11 cellular contexts compared by ENCODE assay signal in the genomic region with DNA sequence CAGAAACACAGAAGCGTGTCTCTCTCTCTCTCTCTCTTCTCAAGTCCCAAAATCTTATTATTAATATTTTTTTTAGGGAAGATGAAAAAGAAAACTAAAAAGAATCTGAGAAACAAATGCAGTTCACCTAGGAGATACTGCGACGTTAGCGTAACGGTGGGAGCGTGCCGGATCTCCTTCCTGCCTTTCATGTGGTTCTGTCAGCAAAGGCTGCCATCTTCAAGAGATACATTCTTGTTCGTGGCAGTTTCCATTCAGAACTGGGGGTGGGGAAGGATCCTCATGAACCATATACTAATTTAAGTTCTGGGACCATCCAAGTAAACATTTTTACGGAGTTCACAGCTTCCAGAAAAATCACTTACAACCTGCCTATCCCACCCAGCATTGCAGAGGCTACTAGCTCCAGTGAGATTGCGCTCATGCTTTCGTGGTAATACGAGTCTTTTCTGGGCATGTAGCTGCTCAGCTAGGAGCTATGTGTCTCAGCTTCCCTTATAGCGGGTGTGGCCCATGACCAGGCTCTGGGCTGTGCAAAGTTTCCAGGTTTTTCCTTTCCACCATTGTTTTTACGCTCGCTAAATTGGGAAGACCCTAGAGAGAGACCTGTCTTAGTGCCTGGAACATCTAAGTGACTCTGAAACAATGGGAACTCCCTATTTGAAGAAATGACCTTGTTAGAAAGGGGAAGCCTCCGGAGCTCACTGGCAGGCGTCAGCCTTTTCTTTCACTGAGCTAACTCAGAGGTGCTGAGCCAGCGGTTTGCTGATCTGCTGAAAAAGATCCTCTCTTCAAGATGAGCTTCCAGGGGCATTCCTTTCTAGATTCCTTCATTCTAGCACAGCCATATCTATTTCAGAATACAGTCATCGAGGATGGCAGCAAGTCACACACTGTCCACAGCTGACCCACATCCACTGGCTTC. TPM values are rescaled to one million over a fixed set of nuclear protein-coding genes. Genes with fewer than 3 reads are reported as not detected.
DNase-seq lines count a peak whose midpoint lies in the region; ATAC-seq, FAIRE-seq and TF ChIP-seq lines count a peak whose summit lies in the region.
"Had no signal": no experiment of that assay in that cellular context is flagged by ENCODE, and none has a peak within 500 bp of the region (broad histone marks: within the 10 kb centered on the region; RNA-seq: fewer than 3 reads in every experiment).

No MANE protein-coding gene starts in this region.

- H2AFZ ChIP-seq in H1 (ENCODE audit: low read length) = no peak overlapping the region

- H4K20me1 ChIP-seq in H1 (replicated peaks in 1 of 2; ENCODE audit: control insufficient read depth in 1 of 2, insufficient read depth in 2 of 2, low read length in 2 of 2) = no peaks in the 10 kb centered on the region

- H3K23ac ChIP-seq in H1 (ENCODE audit: insufficient read length) = no peak overlapping the region

- H3K18ac ChIP-seq in H1 (ENCODE audit: extremely low read depth, low read length) = no peak overlapping the region

- no peaks in the 10 kb centered on the region for H3K27me3 Mint-ChIP-seq in activated CD4-positive, alpha-beta T cell treated with anti-CD3 and anti-CD28 coated beads, Interleukin-2, amount 10 ng/mL, durations not matched to agents 24 days and 14 days

- H3K9me3 ChIP-seq in H1 (ENCODE audit: insufficient read depth in 2 of 2, low read depth in 1 of 2, low read length in 1 of 2) (no peaks in the 10 kb centered on the region), ovary (no peaks in the 10 kb centered on the region)
- H3K9me3 ChIP-seq: suprapubic skin had no signal

- H3K36me3 Mint-ChIP-seq in activated CD4-positive, alpha-beta T cell treated with anti-CD3 and anti-CD28 coated beads, Interleukin-2, amount 10 ng/mL, durations not matched to agents 24 days and 14 days (ENCODE audit: low read depth) = peaks cover 85% of the 10 kb centered on the region

- no peak overlapping the region for H4K91ac ChIP-seq in H1 (replicated peaks; ENCODE audit: insufficient read length, low read length)

- CTCF ChIA-PET in H1 (lab: Charles Lee; ENCODE audit: partially characterized antibody) = interaction anchor here (1.0 to 3.1 kb wide), 4 partner anchors 10 to 52 kb away, joined by 3 to 9 read pairs (median 4); no protein-coding TSS in a partner anchor

- no peak overlapping the region for H2AK5ac ChIP-seq in H1 (ENCODE audit: low read depth, low read length)

- no peak overlapping the region for H2BK15ac ChIP-seq in H1 (ENCODE audit: low read length)

- H3K4me3 ChIP-seq in H1 (ENCODE audit: extremely low read depth in 1 of 4, insufficient read depth in 2 of 4, low read depth in 3 of 4, low read length in 4 of 4) (no peak overlapping the region), ovary (no peak overlapping the region)
- H3K4me3 ChIP-seq: coronary artery, suprapubic skin had no signal

- H2BK12ac ChIP-seq in H1 (ENCODE audit: low read depth, low read length) = no peak overlapping the region

- DNase-seq in activated CD4-positive, alpha-beta T cell treated with anti-CD3 and anti-CD28 coated beads, Interleukin-2, amount 10 ng/mL, durations not matched to agents 24 days and 14 days = peak; percentile 94
- DNase-seq in H1 (ENCODE audit: low read depth in 1 of 2, low spot score in 2 of 2) = no peak
- peak; percentile 52 for DNase-seq in stimulated activated CD4-positive, alpha-beta T cell treated with anti-CD3 and anti-CD28 coated beads, Interleukin-12 subunit alpha, Interleukin-12 subunit beta, amount 100 ng/mL, for 4 hours
- no peak for DNase-seq in ovary
- DNase-seq in GF-D8 (lab: John Stamatoyannopoulos, UW) = no peak
- DNase-seq: SHP77 had no signal

- WGBS in H1 (ENCODE audit: extremely low coverage in 1 of 2, insufficient coverage in 1 of 2, insufficient read length in 1 of 2, insufficient replicate concordance in 2 of 2, low coverage in 1 of 2, low lambda C conversion rate in 2 of 2, missing lambda C conversion rate in 1 of 2), 2 experiments = 85% methylated on average over 19 of the region's 19 CpGs; no CpG with 5 or more reads in 1 of the 2 experiments
- WGBS in ovary, 3 donors = 62 to 81% (median 75%) methylated on average over 19 of the region's 19 CpGs

- H3K23me2 ChIP-seq in H1 (ENCODE audit: low read depth, low read length) = no peaks in the 10 kb centered on the region

- H3K27me3 ChIP-seq in H1 (replicated peaks in 1 of 4; ENCODE audit: control insufficient read depth in 3 of 4, extremely low read depth in 1 of 4, insufficient read depth in 3 of 4, low read length in 3 of 4) (no peaks in the 10 kb centered on the region), ovary (no peaks in the 10 kb centered on the region)
- H3K27me3 ChIP-seq: suprapubic skin had no signal

- no peaks in the 10 kb centered on the region for H3K79me2 ChIP-seq in H1 (ENCODE audit: control insufficient read depth in 1 of 2, insufficient read depth in 2 of 2, low read length in 2 of 2)

- FAIRE-seq in H1 (lab: Jason Lieb, UNC) = no peak

- H4K8ac ChIP-seq in H1 (ENCODE audit: extremely low read depth, insufficient read depth, low read length) = no peak overlapping the region

- H3K36me3 ChIP-seq in H1 (ENCODE audit: control insufficient read depth in 2 of 4, insufficient read depth in 4 of 4, low read length in 3 of 4) (no peaks in the 10 kb centered on the region), ovary (no peaks in the 10 kb centered on the region)
- H3K36me3 ChIP-seq: suprapubic skin had no signal

- H2BK120ac ChIP-seq in H1 (replicated peaks; ENCODE audit: low read depth, low read length) = no peak overlapping the region

- H3K14ac ChIP-seq in H1 (ENCODE audit: insufficient read length) = no peak overlapping the region

- H4K5ac ChIP-seq in H1 (ENCODE audit: insufficient read length, low read depth, low read length) = no peak overlapping the region

- no peak overlapping the region for H3K9ac ChIP-seq in H1 (replicated peaks in 1 of 4; ENCODE audit: extremely low read depth in 1 of 4, low read depth in 3 of 4, low read length in 3 of 4)

- H3K4me3 Mint-ChIP-seq in activated CD4-positive, alpha-beta T cell treated with anti-CD3 and anti-CD28 coated beads, Interleukin-2, amount 10 ng/mL, durations not matched to agents 24 days and 14 days = peak overlapping the region; percentile 74

- POLR2A ChIA-PET in H1 (lab: Charles Lee; ENCODE audit: partially characterized antibody) = interaction anchor here (0.8 kb wide), 1 partner anchor 10 kb away, joined by 4 read pairs; no protein-coding TSS in a partner anchor

- no peak for ATAC-seq in HG03378 (IDR thresholded peaks at IDR 0.05; ENCODE audit: unreplicated experiment)
- ATAC-seq in GM21737 (IDR thresholded peaks at IDR 0.05; ENCODE audit: unreplicated experiment) = no peak

- TF ChIP-seq EP300 in H1 (IDR thresholded peaks at IDR 0.05; ENCODE audit: borderline replicate concordance in 1 of 2, low read depth in 2 of 2, low read length in 2 of 2) (no peak), ovary (IDR thresholded peaks at IDR 0.05) (no peak)

- H3K56ac ChIP-seq in H1 (replicated peaks; ENCODE audit: insufficient read length, low read depth, low read length) = no peak overlapping the region

- H3K79me1 ChIP-seq in H1 (ENCODE audit: low read depth, low read length) = no peaks in the 10 kb centered on the region

- H3K4me1 ChIP-seq in H1 (replicated peaks in 1 of 4; ENCODE audit: control insufficient read depth in 3 of 4, insufficient read depth in 4 of 4, low read length in 3 of 4) (no peaks in the 10 kb centered on the region), ovary (ENCODE audit: insufficient read depth) (no peaks in the 10 kb centered on the region)

- H3K9me3 Mint-ChIP-seq in activated CD4-positive, alpha-beta T cell treated with anti-CD3 and anti-CD28 coated beads, Interleukin-2, amount 10 ng/mL, durations not matched to agents 24 days and 14 days = peaks cover 8% of the 10 kb centered on the region

- H2BK20ac ChIP-seq in H1 (ENCODE audit: low read length) = no peak overlapping the region

- no peak overlapping the region for H3K4ac ChIP-seq in H1 (replicated peaks; ENCODE audit: insufficient read length, low read depth, low read length)

- TF ChIP-seq RAD21 in H1 (IDR thresholded peaks at IDR 0.05 in 1 of 2, conservative IDR thresholded peaks at IDR 0.05 in 1 of 2; ENCODE audit: low read depth in 2 of 2, low read length in 2 of 2) = no peak

- TF ChIP-seq CTCF in H1 (IDR thresholded peaks at IDR 0.05; ENCODE audit: control extremely low read depth in 1 of 3, insufficient read depth in 1 of 3, low read depth in 1 of 3, low read length in 3 of 3) (no peak), ovary (IDR thresholded peaks at IDR 0.05) (no peak)

- intact Hi-C loops in activated CD4-positive, alpha-beta T cell treated with anti-CD3 and anti-CD28 coated beads, Interleukin-2, amount 10 ng/mL, durations not matched to agents 24 days and 14 days (cut with micrococcal nuclease) = loop anchor here (5.0 to 10.0 kb wide), 2 partner anchors 138 to 705 kb away; a partner anchor contains a TSS
- intact Hi-C loops in ovary (cut with DNase I) = no loop called here

- no peak overlapping the region for H3K4me2 ChIP-seq in H1 (ENCODE audit: insufficient read depth in 1 of 2, low read depth in 2 of 2, low read length in 2 of 2)

- no peak overlapping the region for H3K27ac ChIP-seq in H1 (ENCODE audit: low read depth, low read length)
- H3K27ac ChIP-seq in ovary = no peak overlapping the region
- H3K27ac ChIP-seq: coronary artery, suprapubic skin had no signal

- H3K27ac Mint-ChIP-seq in activated CD4-positive, alpha-beta T cell treated with anti-CD3 and anti-CD28 coated beads, Interleukin-2, amount 10 ng/mL, durations not matched to agents 24 days and 14 days = peak overlapping the region; percentile 99

- no peak overlapping the region for H2BK5ac ChIP-seq in H1 (ENCODE audit: low read depth, low read length)

- TF ChIP-seq POLR2A in GM18526 (IDR thresholded peaks at IDR 0.05; ENCODE audit: extremely low read depth, insufficient read length) = peak; percentile 10
- no peak for TF ChIP-seq POLR2A in H1 (IDR thresholded peaks at IDR 0.05; ENCODE audit: control extremely low read depth in 1 of 2, low read depth in 2 of 2, low read length in 2 of 2)
- TF ChIP-seq POLR2A in ovary (IDR thresholded peaks at IDR 0.05) = no peak

- H3K4me1 Mint-ChIP-seq in activated CD4-positive, alpha-beta T cell treated with anti-CD3 and anti-CD28 coated beads, Interleukin-2, amount 10 ng/mL, durations not matched to agents 24 days and 14 days = peaks cover 91% of the 10 kb centered on the region

RNA-seq across cellular contexts. Expression of a gene that starts 17.3 kb away (rescaled TPM):
- 113 and 114 TPM in 2 replicates for total RNA-seq in activated CD4-positive, alpha-beta T cell treated with anti-CD3 and anti-CD28 coated beads, Interleukin-2, amount 10 ng/mL, durations not matched to agents 24 days and 14 days
- total RNA-seq in H1 (2021; fragmentation: NEBNext Ultra II Directional; extraction: Animal tissue kit (Norgen Biotek cat#: 25700)) = not detected in 2 replicates
- polyA plus RNA-seq in H1 (2011; rRNA removed) = not detected in 2 replicates
- polyA plus RNA-seq in H1 (2011; cell fraction: cytosol; rRNA removed) = not detected
- polyA plus RNA-seq in H1 (2011; cell fraction: nucleus; rRNA removed) = not detected
- not detected in 4 replicates for polyA plus RNA-seq in H1 (2012, experiment 1 of 2)
- not detected for polyA plus RNA-seq in H1 (2012, experiment 2 of 2)
- not detected for polyA plus RNA-seq in H1 (2013, experiment 1 of 2)
- polyA plus RNA-seq in H1 (2013, experiment 2 of 2) = 0.02 TPM
- not detected in 2 replicates for polyA minus RNA-seq in H1 (2011; rRNA and poly(A)+ RNA removed)
- not detected for polyA minus RNA-seq in H1 (2011; cell fraction: cytosol; rRNA and poly(A)+ RNA removed)
- polyA minus RNA-seq in H1 (2011; cell fraction: nucleus; rRNA and poly(A)+ RNA removed) = not detected
- total RNA-seq in ovary = under 1 TPM in 4 of 7 donors, not detected in 3; 0.15 to 0.57 (median 0.27) TPM
- polyA plus RNA-seq in ovary = under 1 TPM; 0.18 to 0.68 TPM
- total RNA-seq: suprapubic skin had no signal

RNA-seq across cellular contexts. Expression of a gene that starts 50.3 kb away (rescaled TPM):
- total RNA-seq in activated CD4-positive, alpha-beta T cell treated with anti-CD3 and anti-CD28 coated beads, Interleukin-2, amount 10 ng/mL, durations not matched to agents 24 days and 14 days = 17.3 and 17.7 TPM in 2 replicates
- not detected in 2 replicates for total RNA-seq in H1 (2021; fragmentation: NEBNext Ultra II Directional; extraction: Animal tissue kit (Norgen Biotek cat#: 25700))
- polyA plus RNA-seq in H1 (2011; rRNA removed) (not detected in 2 replicates), ovary (1 to 10 TPM in 1 of 2 donors, under 1 TPM in 1; 0.48 to 9.6 TPM)
- not detected for polyA plus RNA-seq in H1 (2011; cell fraction: cytosol; rRNA removed)
- polyA plus RNA-seq in H1 (2011; cell fraction: nucleus; rRNA removed) = not detected
- not detected in 4 replicates for polyA plus RNA-seq in H1 (2012, experiment 1 of 2)
- polyA plus RNA-seq in H1 (2012, experiment 2 of 2) = not detected
- not detected for polyA plus RNA-seq in H1 (2013, experiment 1 of 2)
- not detected for polyA plus RNA-seq in H1 (2013, experiment 2 of 2)
- not detected in 2 replicates for polyA minus RNA-seq in H1 (2011; rRNA and poly(A)+ RNA removed)
- not detected for polyA minus RNA-seq in H1 (2011; cell fraction: cytosol; rRNA and poly(A)+ RNA removed)
- polyA minus RNA-seq in H1 (2011; cell fraction: nucleus; rRNA and poly(A)+ RNA removed) = not detected
- total RNA-seq in ovary = 10 to 100 TPM in 1 of 7 donors, 1 to 10 TPM in 5, under 1 TPM in 1; 0.91 to 10.9 (median 2.0) TPM

Comparison
In these comparisons a context has a peak if more than half of its experiments do, and no peak if none do; other contexts are left out.
1. DNase-seq: peak in activated CD4-positive, alpha-beta T cell treated with anti-CD3 and anti-CD28 coated beads, Interleukin-2, amount 10 ng/mL, durations not matched to agents 24 days and 14 days (single experiment) and stimulated activated CD4-positive, alpha-beta T cell treated with anti-CD3 and anti-CD28 coated beads, Interleukin-12 subunit alpha, Interleukin-12 subunit beta, amount 100 ng/mL, for 4 hours (single experiment); none in H1 (0 of 2), ovary (0 of 5) and GF-D8 (single experiment).
2. RNA of a gene that starts 17.3 kb away (total RNA-seq): 113 to 114 TPM in activated CD4-positive, alpha-beta T cell treated with anti-CD3 and anti-CD28 coated beads, Interleukin-2, amount 10 ng/mL, durations not matched to agents 24 days and 14 days; 0.15 to 0.57 TPM in ovary and not detected in H1; every median in the first group is over 10 times any median in the second.